ENCODE assay signal across 9 cellular contexts in the genomic region with DNA sequence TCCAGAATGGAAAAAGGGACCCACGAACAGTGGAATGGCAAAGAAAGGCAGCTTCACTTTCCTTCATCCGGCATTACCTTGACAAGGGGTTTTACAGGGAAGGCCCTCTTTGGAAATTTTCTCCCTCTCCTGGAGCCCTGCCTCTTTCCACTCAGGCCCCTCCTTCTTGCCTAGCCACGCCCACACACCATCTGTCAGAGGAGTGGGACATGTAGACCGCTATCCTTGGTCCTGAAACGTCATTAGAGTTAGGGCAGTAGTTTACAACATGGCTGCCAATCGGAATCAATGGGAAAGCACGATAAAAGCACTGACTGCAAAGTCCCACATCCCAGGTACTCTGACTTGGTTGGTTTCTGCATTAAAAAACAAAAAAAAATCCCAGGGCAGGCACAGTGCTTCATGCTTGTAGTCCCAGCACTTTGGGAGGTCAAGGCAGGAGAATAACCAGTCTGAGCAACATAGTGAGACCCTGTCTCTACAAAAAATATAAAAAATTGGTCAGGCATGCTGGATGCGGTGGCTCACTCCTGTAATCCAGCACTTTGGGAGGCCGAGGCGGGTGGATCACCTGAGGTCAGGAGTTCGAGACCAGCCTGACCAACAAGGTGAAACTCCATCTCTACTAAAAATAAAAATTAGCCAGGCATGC.
A peak's percentile ranks its signal among the peaks of the same experiment; 100 is the strongest.
DNase-seq lines count a peak whose midpoint lies in the region; ATAC-seq lines count a peak whose summit lies in the region.
"Had no signal": no experiment of that assay in that cellular context is flagged by ENCODE, and none has a peak within 500 bp of the region (broad histone marks: within the 10 kb centered on the region; RNA-seq: fewer than 3 reads in every experiment).

No MANE protein-coding gene starts in this region.

- DNase-seq in stimulated activated CD4-positive, alpha-beta T cell treated with anti-CD3 and anti-CD28 coated beads, Interleukin-12 subunit alpha, Interleukin-12 subunit beta, amount 100 ng/mL, for 48 hours (ENCODE audit: low read depth in 2 of 3, low spot score in 1 of 3) = peak in 2 of 3 donors; percentile 3 to 7
- DNase-seq in stimulated activated CD4-positive, alpha-beta T cell treated with anti-CD3 and anti-CD28 coated beads, Interleukin-4, amount 100 ng/mL, for 24 hours = no peak
- peak; percentile 36 for DNase-seq in SW480 (ENCODE audit: low spot score)
- DNase-seq in glomerular endothelial cell (ENCODE audit: extremely low read depth, low read depth, low spot score) = peak; percentile 31
- no peak for DNase-seq in NCI-H1105 (lab: John Stamatoyannopoulos, UW)

- no peak for ATAC-seq in GM18520 (IDR thresholded peaks at IDR 0.05; ENCODE audit: unreplicated experiment)
- ATAC-seq in HG02970 (IDR thresholded peaks at IDR 0.05; ENCODE audit: low FRiP score, unreplicated experiment) = no peak
- ATAC-seq in HG03439 (IDR thresholded peaks at IDR 0.05; ENCODE audit: unreplicated experiment) = no peak
- ATAC-seq: left colon had no signal

Comparison
In these comparisons a context has a peak if more than half of its experiments do, and no peak if none do; other contexts are left out.
1. DNase-seq: peak in stimulated activated CD4-positive, alpha-beta T cell treated with anti-CD3 and anti-CD28 coated beads, Interleukin-12 subunit alpha, Interleukin-12 subunit beta, amount 100 ng/mL, for 48 hours (2 of 3), SW480 (single experiment) and glomerular endothelial cell (single experiment); none in stimulated activated CD4-positive, alpha-beta T cell treated with anti-CD3 and anti-CD28 coated beads, Interleukin-4, amount 100 ng/mL, for 24 hours (single experiment) and NCI-H1105 (single experiment).